In genomic region chr14:74902941-74903705, GRCh38 we compare ENCODE assay signal across 1 cellular context.
TF ChIP-seq lines count a peak whose summit lies in the region.

No MANE protein-coding gene starts in this region.

TF ChIP-seq in K562, 482 proteins besides CTCF, POLR2A, EP300 and RAD21:
- no peak for TF ChIP-seq SMAD4 (CRISPR knock-in tag; conservative IDR thresholded peaks at IDR 0.05)
- TF ChIP-seq ELF2 (CRISPR knock-in tag; IDR thresholded peaks at IDR 0.05), result no peak
- no peak for TF ChIP-seq YBX1 (IDR thresholded peaks at IDR 0.05)
- TF ChIP-seq ZNF311 (CRISPR knock-in tag; IDR thresholded peaks at IDR 0.05), result no peak
- TF ChIP-seq SRSF1 (IDR thresholded peaks at IDR 0.05; ENCODE audit: low read depth, low read length), result no peak
- no peak for TF ChIP-seq ZFP30 (CRISPR knock-in tag; IDR thresholded peaks at IDR 0.05; ENCODE audit: borderline replicate concordance)
- no peak for TF ChIP-seq DDX20 (tag; IDR thresholded peaks at IDR 0.05; ENCODE audit: low read depth)
- no peak for TF ChIP-seq ZNF347 (CRISPR knock-in tag; IDR thresholded peaks at IDR 0.05; ENCODE audit: low read depth)
- TF ChIP-seq KLF1 (tag; IDR thresholded peaks at IDR 0.05), result no peak
- no peak for TF ChIP-seq SMAD2 (IDR thresholded peaks at IDR 0.05; ENCODE audit: low read depth, low read length)
- TF ChIP-seq ZZZ3 (IDR thresholded peaks at IDR 0.05), result no peak
- no peak for TF ChIP-seq JUNB (CRISPR knock-in tag; conservative IDR thresholded peaks at IDR 0.05)
- TF ChIP-seq SMAD3 (CRISPR knock-in tag; conservative IDR thresholded peaks at IDR 0.05), result no peak
- no peak for TF ChIP-seq TFE3 (CRISPR knock-in tag; IDR thresholded peaks at IDR 0.05)
- TF ChIP-seq ZNF778 (CRISPR knock-in tag; IDR thresholded peaks at IDR 0.05), result no peak
- TF ChIP-seq ESRRA (IDR thresholded peaks at IDR 0.05; ENCODE audit: borderline replicate concordance, low read depth), result no peak
